In the genomic region with DNA sequence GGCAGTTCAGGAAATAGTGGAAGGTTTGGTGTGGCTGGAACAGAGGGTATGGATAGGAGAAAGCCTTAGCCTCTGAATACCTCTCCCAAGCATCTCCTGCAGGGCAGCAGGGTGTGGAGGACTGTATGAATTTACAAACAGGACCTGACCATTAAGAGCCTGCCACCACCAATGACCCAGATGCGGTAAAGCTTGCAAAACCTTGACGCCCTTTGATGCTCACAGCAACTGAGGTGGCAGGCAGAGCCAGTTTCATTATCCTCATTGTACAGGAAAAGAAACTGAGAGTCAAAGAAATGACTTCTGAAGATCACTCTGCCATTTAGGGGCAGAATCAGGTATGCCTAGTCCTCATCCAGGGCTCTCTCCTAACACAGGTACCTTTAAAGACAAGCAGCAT, we compare ENCODE assay signal across 14 cellular contexts. TPM values are rescaled to one million over a fixed set of nuclear protein-coding genes. Genes with fewer than 3 reads are reported as not detected.
A peak's percentile ranks its signal among the peaks of the same experiment; 100 is the strongest.
DNase-seq lines count a peak whose midpoint lies in the region; ATAC-seq, FAIRE-seq and TF ChIP-seq lines count a peak whose summit lies in the region.
"Had no signal": no experiment of that assay in that cellular context is flagged by ENCODE, and none has a peak within 500 bp of the region (broad histone marks: within the 10 kb centered on the region; RNA-seq: fewer than 3 reads in every experiment).

No MANE protein-coding gene starts in this region.

- peak overlapping the region; percentile 88; the same call in 1 of the 2 replicates for H3K9ac ChIP-seq in Karpas-422 (ENCODE audit: low read length)

- H3K4me3 Mint-ChIP-seq in activated T-cell treated with anti-CD3 and anti-CD28 coated beads, Interleukin-2, amount 50 U/mL, for 72 hours: no peak overlapping the region
- H3K4me3 Mint-ChIP-seq in activated T-cell treated with anti-CD3 and anti-CD28 coated beads, Interleukin-2, amount 50 U/mL, for 24 hours: no peak overlapping the region

- peaks cover 66% of the 10 kb centered on the region for H3K79me2 ChIP-seq in Karpas-422 (ENCODE audit: low read length)

- H4K20me1 ChIP-seq in Karpas-422 (ENCODE audit: insufficient read depth, low read depth, low read length): peaks cover 20% of the 10 kb centered on the region; the same call in 1 of the 2 replicates

- no peak overlapping the region for H3K27ac ChIP-seq in Karpas-422 (ENCODE audit: low read length)
- no peak overlapping the region for H3K27ac ChIP-seq in coronary artery
- peak overlapping the region; percentile 88 to 95 (median 90) for H3K27ac ChIP-seq in gastrocnemius medialis
- H3K27ac ChIP-seq: ovary, testis had no signal

- H3K4me1 ChIP-seq in Karpas-422 (ENCODE audit: low read length) (peaks cover 14% of the 10 kb centered on the region), gastrocnemius medialis (peaks cover 37 to 41% of the 10 kb centered on the region in 2 donors)

- intact Hi-C loops in gastrocnemius medialis (cut with DNase I; ENCODE audit: low total_unique reads): loop anchor here (10.0 kb wide), 1 partner anchor 688 kb away; the partner anchor contains the start of genes PLAGL2 and POFUT1

- ATAC-seq in activated T-cell treated with anti-CD3 and anti-CD28 coated beads, Interleukin-2, amount 50 U/mL, for 72 hours (replicated peaks in 1 of 2): peak in 1 of 2 donors; percentile 41
- ATAC-seq in gastrocnemius medialis: no peak
- ATAC-seq: left ventricle myocardium superior had no signal

- H3K36me3 ChIP-seq in Karpas-422 (ENCODE audit: insufficient read depth, low read length) (peaks cover 10% of the 10 kb centered on the region; the same call in 1 of the 2 replicates), gastrocnemius medialis (no peaks in the 10 kb centered on the region)
- H3K36me3 ChIP-seq: ovary had no signal

- H3K27me3 Mint-ChIP-seq in activated T-cell treated with anti-CD3 and anti-CD28 coated beads, Interleukin-2, amount 50 U/mL, for 72 hours (ENCODE audit: low read depth): no peaks in the 10 kb centered on the region
- no peaks in the 10 kb centered on the region for H3K27me3 Mint-ChIP-seq in activated T-cell treated with anti-CD3 and anti-CD28 coated beads, Interleukin-2, amount 50 U/mL, for 24 hours

- H3K9me2 ChIP-seq in Karpas-422 (replicated peaks; ENCODE audit: insufficient read depth, low read length): no peaks in the 10 kb centered on the region

- H2AFZ ChIP-seq in Karpas-422 (ENCODE audit: low read length): no peak overlapping the region

- in situ Hi-C loops in gastrocnemius medialis (cut with MboI; ENCODE audit: low sequenced_read_pairs in 4 of 4): no loop called here

- H3K9me3 ChIP-seq in Karpas-422 (ENCODE audit: low read length) (no peaks in the 10 kb centered on the region), gastrocnemius medialis (no peaks in the 10 kb centered on the region)
- H3K9me3 ChIP-seq: ovary, testis had no signal

- FAIRE-seq in RCC 7860 (lab: Jason Lieb, UNC): no peak

- H3K9me3 Mint-ChIP-seq in activated T-cell treated with anti-CD3 and anti-CD28 coated beads, Interleukin-2, amount 50 U/mL, for 72 hours: no peaks in the 10 kb centered on the region
- H3K9me3 Mint-ChIP-seq in activated T-cell treated with anti-CD3 and anti-CD28 coated beads, Interleukin-2, amount 50 U/mL, for 24 hours: no peaks in the 10 kb centered on the region
- H3K9me3 Mint-ChIP-seq: activated T-helper 2 cell treated with anti-CD3 and anti-CD28 coated beads, Interferon-gamma antibody, Interleukin-2, Interleukin-4, amounts not matched to agents 10 μg/mL and 5 μg/mL and 100 μg/mL, durations not matched to agents 14 hours and 24 hours and 36 hours had no signal

- TF ChIP-seq CTCF in coronary artery (IDR thresholded peaks at IDR 0.05): no peak
- TF ChIP-seq CTCF in gastrocnemius medialis (IDR thresholded peaks at IDR 0.05 in 4 of 5, conservative IDR thresholded peaks at IDR 0.05 in 1 of 5): no peak

- peak overlapping the region; percentile 78 for H3K4me2 ChIP-seq in Karpas-422 (ENCODE audit: low read depth, low read length, poor library complexity, severe bottlenecking)

- peaks cover 4 to 7% of the 10 kb centered on the region in 2 donors for H3K36me3 Mint-ChIP-seq in activated T-cell treated with anti-CD3 and anti-CD28 coated beads, Interleukin-2, amount 50 U/mL, for 72 hours (ENCODE audit: insufficient read depth in 2 of 2)
- peaks cover 29% of the 10 kb centered on the region for H3K36me3 Mint-ChIP-seq in activated T-cell treated with anti-CD3 and anti-CD28 coated beads, Interleukin-2, amount 50 U/mL, for 24 hours (ENCODE audit: low read depth)

- no peak overlapping the region for H3K27ac Mint-ChIP-seq in activated T-cell treated with anti-CD3 and anti-CD28 coated beads, Interleukin-2, amount 50 U/mL, for 72 hours
- H3K27ac Mint-ChIP-seq in activated T-cell treated with anti-CD3 and anti-CD28 coated beads, Interleukin-2, amount 50 U/mL, for 24 hours: no peak overlapping the region
- H3K27ac Mint-ChIP-seq: activated T-helper 2 cell treated with anti-CD3 and anti-CD28 coated beads, Interferon-gamma antibody, Interleukin-2, Interleukin-4, amounts not matched to agents 10 μg/mL and 5 μg/mL and 100 μg/mL, durations not matched to agents 14 hours and 24 hours and 36 hours had no signal

- peak overlapping the region; percentile 87; the same call in 1 of the 2 replicates for H3K4me3 ChIP-seq in Karpas-422 (ENCODE audit: low read length)
- peak overlapping the region; percentile 77 for H3K4me3 ChIP-seq in coronary artery
- no peak overlapping the region for H3K4me3 ChIP-seq in gastrocnemius medialis
- H3K4me3 ChIP-seq: testis had no signal

- DNase-seq in activated T-cell treated with anti-CD3 and anti-CD28 coated beads, Interleukin-2, amount 50 U/mL, for 72 hours: peak; percentile 24 to 31
- no peak for DNase-seq in activated T-cell treated with anti-CD3 and anti-CD28 coated beads, Interleukin-2, amount 50 U/mL, for 24 hours
- no peak for DNase-seq in Karpas-422
- DNase-seq in coronary artery (ENCODE audit: low spot score): no peak
- no peak for DNase-seq in gastrocnemius medialis
- no peak for DNase-seq in RCC 7860 (ENCODE audit: low spot score)
- DNase-seq in SKM-1 treated with dmso at 0.1 percent for 144 hours (lab: John Stamatoyannopoulos, UW; ENCODE audit: unreplicated experiment): no peak
- no peak for DNase-seq in COLO668 (lab: John Stamatoyannopoulos, UW; ENCODE audit: unreplicated experiment)
- DNase-seq: left ventricle myocardium superior, NCI-H187, ovary, T1000 had no signal

- H3K4me1 Mint-ChIP-seq in activated T-cell treated with anti-CD3 and anti-CD28 coated beads, Interleukin-2, amount 50 U/mL, for 72 hours (ENCODE audit: low read depth): peaks cover 25% of the 10 kb centered on the region
- peaks cover 31% of the 10 kb centered on the region for H3K4me1 Mint-ChIP-seq in activated T-cell treated with anti-CD3 and anti-CD28 coated beads, Interleukin-2, amount 50 U/mL, for 24 hours (ENCODE audit: low read depth)

- no peaks in the 10 kb centered on the region for H3K27me3 ChIP-seq in Karpas-422 (ENCODE audit: low read length)
- no peaks in the 10 kb centered on the region for H3K27me3 ChIP-seq in gastrocnemius medialis
- H3K27me3 ChIP-seq: ovary, testis had no signal

- TF ChIP-seq POLR2A in gastrocnemius medialis (IDR thresholded peaks at IDR 0.05): no peak

RNA-seq across cellular contexts. Expression of gene HM13, which starts 2.4 kb away (rescaled TPM):
- total RNA-seq in activated T-cell treated with anti-CD3 and anti-CD28 coated beads, Interleukin-2, amount 50 U/mL, for 72 hours: 100 to 1,000 TPM; 131 to 146 TPM
- 54.4 and 69.6 TPM in 2 replicates for total RNA-seq in Karpas-422 (2014; rRNA removed; shearing (Covaris generic); ENCODE audit: low replicate concordance)
- total RNA-seq in gastrocnemius medialis: 10 to 100 TPM; 22.7 to 31.0 (median 26.4) TPM

RNA-seq across cellular contexts. Expression of gene REM1, which starts 41.6 kb away (rescaled TPM):
- total RNA-seq in activated T-cell treated with anti-CD3 and anti-CD28 coated beads, Interleukin-2, amount 50 U/mL, for 72 hours: not detected
- total RNA-seq in Karpas-422 (2014; rRNA removed; shearing (Covaris generic); ENCODE audit: low replicate concordance): not detected in 2 replicates
- total RNA-seq in gastrocnemius medialis: 1 to 10 TPM in 3 of 4 donors, under 1 TPM in 1; 0.87 to 7.5 (median 1.2) TPM
- total RNA-seq: activated T-helper 2 cell treated with anti-CD3 and anti-CD28 coated beads, Interferon-gamma antibody, Interleukin-2, Interleukin-4, amounts not matched to agents 10 μg/mL and 5 μg/mL and 100 μg/mL, durations not matched to agents 14 hours and 24 hours and 36 hours had no signal

RNA-seq across cellular contexts. Expression of gene DEFB124, which starts 41.7 kb away (rescaled TPM):
- not detected for total RNA-seq in activated T-cell treated with anti-CD3 and anti-CD28 coated beads, Interleukin-2, amount 50 U/mL, for 72 hours
- not detected in 2 replicates for total RNA-seq in Karpas-422 (2014; rRNA removed; shearing (Covaris generic); ENCODE audit: low replicate concordance)
- total RNA-seq in gastrocnemius medialis: not detected
- total RNA-seq: activated T-helper 2 cell treated with anti-CD3 and anti-CD28 coated beads, Interferon-gamma antibody, Interleukin-2, Interleukin-4, amounts not matched to agents 10 μg/mL and 5 μg/mL and 100 μg/mL, durations not matched to agents 14 hours and 24 hours and 36 hours; left ventricle myocardium superior; testis had no signal

Comparison
In these comparisons a context has a peak if more than half of its experiments do, and no peak if none do; other contexts are left out.
1. DNase-seq: peak in activated T-cell treated with anti-CD3 and anti-CD28 coated beads, Interleukin-2, amount 50 U/mL, for 72 hours (2 of 2); none in activated T-cell treated with anti-CD3 and anti-CD28 coated beads, Interleukin-2, amount 50 U/mL, for 24 hours (single experiment), Karpas-422 (single experiment), coronary artery (single experiment), gastrocnemius medialis (0 of 2), RCC 7860 (single experiment), SKM-1 treated with dmso at 0.1 percent for 144 hours (single experiment) and COLO668 (single experiment).
2. H3K27ac ChIP-seq: peak in gastrocnemius medialis (4 of 4); none in Karpas-422 (single experiment) and coronary artery (0 of 2).
3. H3K4me3 ChIP-seq: peak in Karpas-422 (single experiment) and coronary artery (single experiment); none in gastrocnemius medialis (0 of 4).